ENCODE assay signal across 9 cellular contexts in the genomic region with DNA sequence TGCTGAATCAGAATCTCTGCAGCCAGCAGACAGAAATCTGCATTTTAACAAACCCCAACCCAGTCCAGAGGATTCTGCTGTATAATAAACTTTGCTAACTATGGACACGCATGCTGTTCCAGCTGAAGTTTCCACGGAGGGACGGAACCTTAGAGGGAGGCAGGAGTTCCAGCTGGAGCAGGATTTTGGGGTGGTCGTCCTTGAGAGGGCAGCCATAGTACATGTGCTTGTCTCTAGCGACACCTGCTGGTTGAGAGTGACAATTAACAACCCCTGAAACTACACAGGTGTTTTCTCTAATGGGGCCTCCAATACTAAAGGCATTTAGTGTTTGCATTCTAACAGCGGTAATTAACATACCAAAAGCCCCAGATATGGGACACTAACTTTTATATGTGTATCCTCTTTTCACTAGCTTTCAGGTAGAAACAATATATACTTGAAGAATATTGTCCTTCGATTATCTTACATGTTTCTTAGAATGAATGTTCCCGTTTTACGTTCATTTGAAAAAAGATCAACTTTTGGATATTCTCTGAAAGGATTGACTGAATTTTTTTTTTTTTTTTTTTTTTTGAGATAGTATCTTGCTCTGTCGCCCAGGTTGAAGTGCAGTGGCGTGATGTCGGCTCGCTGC. TPM values are rescaled to one million over a fixed set of nuclear protein-coding genes. Genes with fewer than 3 reads are reported as not detected.
DNase-seq lines count a peak whose midpoint lies in the region; ATAC-seq and TF ChIP-seq lines count a peak whose summit lies in the region.
"Had no signal": no experiment of that assay in that cellular context is flagged by ENCODE, and none has a peak within 500 bp of the region (broad histone marks: within the 10 kb centered on the region; RNA-seq: fewer than 3 reads in every experiment).

No MANE protein-coding gene starts in this region.

- H3K27ac ChIP-seq in Panc1 (ENCODE audit: low read length) = no peak overlapping the region

- no peak overlapping the region for H3K4me3 Mint-ChIP-seq in activated T-helper 17 cell treated with anti-CD3 and anti-CD28 coated beads, Interleukin-2, amount 50 U/mL, for 72 hours
- peak overlapping the region; percentile 58 for H3K4me3 Mint-ChIP-seq in progenitor cell of endocrine pancreas (ENCODE audit: low read depth)
- H3K4me3 Mint-ChIP-seq: dendritic cell treated with granulocyte-macrophage colony-stimulating factor and Interleukin-4, amounts not matched to agents 40 ng/mL and 50 ng/mL, for 4 days had no signal

- BruUV-seq in Panc1 (replicated peaks; lab: Mats Ljungman, UMichigan) = no TSS peak

- no peaks in the 10 kb centered on the region for H3K4me1 Mint-ChIP-seq in activated T-helper 17 cell treated with anti-CD3 and anti-CD28 coated beads, Interleukin-2, amount 50 U/mL, for 72 hours
- peaks cover 26% of the 10 kb centered on the region for H3K4me1 Mint-ChIP-seq in progenitor cell of endocrine pancreas (ENCODE audit: low read depth)

- no peaks in the 10 kb centered on the region for H3K9me3 ChIP-seq in Panc1 (ENCODE audit: control insufficient read depth, insufficient read depth, low read depth, low read length)

- peaks cover 26% of the 10 kb centered on the region for H3K27me3 Mint-ChIP-seq in activated T-helper 17 cell treated with anti-CD3 and anti-CD28 coated beads, Interleukin-2, amount 50 U/mL, for 72 hours
- H3K27me3 Mint-ChIP-seq in progenitor cell of endocrine pancreas = no peaks in the 10 kb centered on the region
- H3K27me3 Mint-ChIP-seq: dendritic cell treated with granulocyte-macrophage colony-stimulating factor and Interleukin-4, amounts not matched to agents 40 ng/mL and 50 ng/mL, for 4 days had no signal

- in situ Hi-C loops in Panc1 (cut with HindIII; ENCODE audit: low pct_unique_long_range_greater_than_20kb, low sequenced_read_pairs) = no loop called here

- no peaks in the 10 kb centered on the region for H3K36me3 Mint-ChIP-seq in activated T-helper 17 cell treated with anti-CD3 and anti-CD28 coated beads, Interleukin-2, amount 50 U/mL, for 72 hours (ENCODE audit: low read depth)
- H3K36me3 Mint-ChIP-seq in progenitor cell of endocrine pancreas (ENCODE audit: insufficient read depth) = no peaks in the 10 kb centered on the region

- no peak overlapping the region for H3K4me3 ChIP-seq in Panc1 (ENCODE audit: low read depth in 2 of 2, low read length in 2 of 2)

- no peak overlapping the region for H3K27ac Mint-ChIP-seq in activated T-helper 17 cell treated with anti-CD3 and anti-CD28 coated beads, Interleukin-2, amount 50 U/mL, for 72 hours
- H3K27ac Mint-ChIP-seq in progenitor cell of endocrine pancreas = no peak overlapping the region
- H3K27ac Mint-ChIP-seq: dendritic cell treated with granulocyte-macrophage colony-stimulating factor and Interleukin-4, amounts not matched to agents 40 ng/mL and 50 ng/mL, for 4 days had no signal

- no peaks in the 10 kb centered on the region for H3K27me3 ChIP-seq in Panc1 (ENCODE audit: control insufficient read depth, insufficient read depth, low read length)

- POLR2A ChIA-PET in Panc1 (lab: Charles Lee) = no interaction called here

- CTCF ChIA-PET in Panc1 (lab: Charles Lee) = interaction anchor here (0.7 to 1.0 kb wide), 4 partner anchors 48 to 274 kb away, joined by 3 to 8 read pairs (median 4); no protein-coding TSS in a partner anchor

- intact Hi-C loops in Panc1 (cut with micrococcal nuclease; ENCODE audit: unreplicated experiment) = loop anchor here (2.0 to 10.0 kb wide), 5 partner anchors 171 to 635 kb away; a partner anchor contains a TSS

- ATAC-seq in GM19351 (IDR thresholded peaks at IDR 0.05; ENCODE audit: unreplicated experiment) = peak; percentile 82
- peak; percentile 66 for ATAC-seq in HG03521 (IDR thresholded peaks at IDR 0.05; ENCODE audit: unreplicated experiment)
- ATAC-seq in Panc1 = peak; percentile 84
- ATAC-seq in activated T-helper 17 cell treated with anti-CD3 and anti-CD28 coated beads, Interleukin-2, amount 50 U/mL, for 72 hours (replicated peaks) = peak; percentile 56

- H3K4me1 ChIP-seq in Panc1 (ENCODE audit: control insufficient read depth, insufficient read depth, low read length) = no peaks in the 10 kb centered on the region

- H3K9me3 Mint-ChIP-seq in activated T-helper 17 cell treated with anti-CD3 and anti-CD28 coated beads, Interleukin-2, amount 50 U/mL, for 72 hours = peaks cover 6% of the 10 kb centered on the region
- peaks cover 13% of the 10 kb centered on the region for H3K9me3 Mint-ChIP-seq in progenitor cell of endocrine pancreas (ENCODE audit: low read depth)

- peak; percentile 82 for TF ChIP-seq CTCF in Panc1 (IDR thresholded peaks at IDR 0.05)
- TF ChIP-seq CTCF in progenitor cell of endocrine pancreas (IDR thresholded peaks at IDR 0.05; ENCODE audit: unreplicated experiment) = peak; percentile 92

- DNase-seq in COR-L47 (lab: John Stamatoyannopoulos, UW) (peak; percentile 42), Panc1 (ENCODE audit: low read depth, low spot score) (peak; percentile 45), germinal center (ENCODE audit: low spot score) (peak; percentile 69), progenitor cell of endocrine pancreas (ENCODE audit: low spot score, unreplicated experiment) (peak; percentile 59), GOT3 (lab: John Stamatoyannopoulos, UW) (no peak)

- H3K36me3 ChIP-seq in Panc1 (ENCODE audit: control insufficient read depth, insufficient read depth, low read length) = no peaks in the 10 kb centered on the region

RNA-seq across cellular contexts. Expression of a gene that starts 32.4 kb away (rescaled TPM):
- total RNA-seq in Panc1 (2021; ENCODE audit: unreplicated experiment) (5.1 TPM), progenitor cell of endocrine pancreas (27.6 and 29.5 TPM in 2 replicates)
- 1.2 TPM for polyA plus RNA-seq in Panc1 (2012; ENCODE audit: insufficient read length)
- total RNA-seq in activated T-helper 17 cell treated with anti-CD3 and anti-CD28 coated beads, Interleukin-2, amount 50 U/mL, for 72 hours = 1 to 10 TPM; 3.4 to 4.6 TPM
